14 cellular contexts compared by ENCODE assay signal in genomic region chr1:85584923-85585322, GRCh38. TPM values are rescaled to one million over a fixed set of nuclear protein-coding genes. Genes with fewer than 3 reads are reported as not detected.
DNase-seq lines count a peak whose midpoint lies in the region; ATAC-seq and TF ChIP-seq lines count a peak whose summit lies in the region.
"Had no signal": no experiment of that assay in that cellular context is flagged by ENCODE, and none has a peak within 500 bp of the region (broad histone marks: within the 10 kb centered on the region; RNA-seq: fewer than 3 reads in every experiment).

No MANE protein-coding gene starts in this region.

- H3K27me3 ChIP-seq in RWPE2 (ENCODE audit: insufficient read depth, poor library complexity, severe bottlenecking) = no peaks in the 10 kb centered on the region
- H3K27me3 ChIP-seq: BLaER1 had no signal

- H3K4me3 ChIP-seq in RWPE2 (ENCODE audit: severe bottlenecking) = no peak overlapping the region
- H3K4me3 ChIP-seq: BLaER1 had no signal

- H3K36me3 ChIP-seq in RWPE2 (ENCODE audit: low read depth) = peaks cover 32% of the 10 kb centered on the region
- H3K36me3 ChIP-seq: BLaER1, neutrophil had no signal

- H3K27ac Mint-ChIP-seq in osteocyte (ENCODE audit: unreplicated experiment) = peak overlapping the region; percentile 87

- H3K27me3 Mint-ChIP-seq in osteocyte (ENCODE audit: unreplicated experiment) = no peaks in the 10 kb centered on the region

- peaks cover 22% of the 10 kb centered on the region for H3K36me3 Mint-ChIP-seq in osteocyte (ENCODE audit: unreplicated experiment)

- TF ChIP-seq CTCF in RWPE2 (IDR thresholded peaks at IDR 0.05; ENCODE audit: poor library complexity, severe bottlenecking) = no peak
- TF ChIP-seq CTCF in osteocyte (IDR thresholded peaks at IDR 0.05) = no peak

- peak overlapping the region; percentile 97 for H3K4me3 Mint-ChIP-seq in osteocyte (ENCODE audit: unreplicated experiment)

- H3K4me1 ChIP-seq in RWPE2 (ENCODE audit: insufficient read depth, poor library complexity, severe bottlenecking) = peaks cover 21% of the 10 kb centered on the region
- H3K4me1 ChIP-seq: BLaER1 had no signal

- peaks cover 53% of the 10 kb centered on the region for H3K4me1 Mint-ChIP-seq in osteocyte (ENCODE audit: unreplicated experiment)

- peaks cover 4% of the 10 kb centered on the region for H3K9me3 Mint-ChIP-seq in osteocyte (ENCODE audit: unreplicated experiment)

- ATAC-seq in RWPE2 (ENCODE audit: low read depth) (peak; percentile 1), GM21526 (IDR thresholded peaks at IDR 0.05; ENCODE audit: low FRiP score, unreplicated experiment) (no peak), GM21367 (IDR thresholded peaks at IDR 0.05; ENCODE audit: unreplicated experiment) (no peak)
- ATAC-seq: left colon had no signal

- DNase-seq in GM04503 (ENCODE audit: low read depth) (peak; percentile 54), RWPE2 (ENCODE audit: low spot score) (no peak), epithelial cell of prostate (ENCODE audit: low read depth, low spot score) (no peak), osteocyte (ENCODE audit: extremely low spot score, unreplicated experiment) (no peak), NCI-H2107 (lab: John Stamatoyannopoulos, UW) (no peak), NCI-H2081 (lab: John Stamatoyannopoulos, UW) (no peak)
- DNase-seq: central memory CD4-positive, alpha-beta T cell; left colon; NCI-H1417; NK-92 treated with Interleukin-12 subunit alpha and Interleukin-12 subunit beta, amount 100 ng/mL, for 24 hours had no signal

- no peaks in the 10 kb centered on the region for H3K9me3 ChIP-seq in RWPE2 (ENCODE audit: severe bottlenecking)
- H3K9me3 ChIP-seq: neutrophil had no signal

- H3K27ac ChIP-seq in RWPE2 (ENCODE audit: poor library complexity, severe bottlenecking) (peak overlapping the region; percentile 95), epithelial cell of prostate (peak overlapping the region; percentile 95)
- H3K27ac ChIP-seq: BLaER1, neutrophil had no signal

RNA-seq across cellular contexts. Expression of gene CCN1, which starts 4.4 kb away (rescaled TPM):
- 412 and 526 TPM in 2 replicates for total RNA-seq in osteocyte
